In the genomic region with DNA sequence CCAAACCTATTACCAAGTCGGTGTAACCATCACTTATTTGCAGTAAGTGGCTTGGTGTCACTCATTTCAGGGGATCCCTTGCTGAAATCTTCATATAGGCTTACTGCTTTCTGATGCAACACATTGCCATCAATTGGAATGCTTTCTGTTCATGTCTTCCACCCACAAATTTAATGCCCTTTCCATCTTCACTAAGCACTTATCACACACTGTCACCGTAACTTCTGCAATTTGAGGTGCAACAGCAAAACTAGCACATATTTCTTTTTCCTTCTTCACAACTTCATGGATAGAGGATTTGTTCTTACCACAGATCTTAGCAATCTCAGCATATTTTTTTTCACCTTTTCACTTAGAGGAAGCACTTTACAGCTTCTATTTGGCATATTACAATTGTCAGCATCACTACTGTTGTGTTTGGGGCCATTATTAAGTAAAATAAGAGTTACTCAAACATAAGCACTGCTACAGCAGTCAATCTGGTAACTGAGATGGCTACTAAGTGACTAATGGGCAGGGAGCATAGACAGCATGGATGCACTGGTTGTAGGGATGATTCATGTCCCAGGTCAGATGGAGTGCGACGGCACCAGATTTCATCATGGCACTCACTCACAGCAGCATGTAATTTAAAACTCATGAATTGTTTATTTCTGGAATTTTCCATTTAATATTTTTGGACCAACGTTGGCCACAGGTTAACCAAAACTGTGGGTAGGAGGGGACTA, we compare ENCODE assay signal across 18 cellular contexts.
A peak's percentile ranks its signal among the peaks of the same experiment; 100 is the strongest.
DNase-seq lines count a peak whose midpoint lies in the region; ATAC-seq and TF ChIP-seq lines count a peak whose summit lies in the region.
"Had no signal": no experiment of that assay in that cellular context is flagged by ENCODE, and none has a peak within 500 bp of the region (broad histone marks: within the 10 kb centered on the region; RNA-seq: fewer than 3 reads in every experiment).

No MANE protein-coding gene starts in this region.

- DNase-seq in HFFc6, result peak; percentile 47
- peak; percentile 46 for DNase-seq in RPMI7951 (ENCODE audit: low read depth)
- DNase-seq in psoas muscle, result peak in 1 of 2 donors; percentile 46
- no peak for DNase-seq in mesothelial cell of epicardium (ENCODE audit: low spot score in 2 of 2, unreplicated experiment in 2 of 2)
- no peak for DNase-seq in hypothalamus (lab: John Stamatoyannopoulos, UW)
- DNase-seq: activated CD4-positive, alpha-beta T cell treated with anti-CD3 and anti-CD28 coated beads for 1 hour; activated CD8-positive, alpha-beta memory T cell treated with anti-CD3 and anti-CD28 coated beads, Interleukin-2, amount 10 ng/mL, durations not matched to agents 7 days and 5 days; effector memory CD8-positive, alpha-beta T cell; GOT3; NCI-H2029; NCI-H510A; tibial artery had no signal

- intact Hi-C loops in psoas muscle (cut with DNase I), result loop anchor here in 1 of 2 donors (10.0 kb wide), 1 partner anchor 70 kb away; a partner anchor contains a TSS

- H3K27ac ChIP-seq in psoas muscle, result no peak overlapping the region

- peaks cover 9% of the 10 kb centered on the region; the same call in 1 of the 2 replicates for H3K27me3 Mint-ChIP-seq in HFFc6 (ENCODE audit: insufficient read depth)
- H3K27me3 Mint-ChIP-seq in mesothelial cell of epicardium (ENCODE audit: low read depth), result peaks cover 7% of the 10 kb centered on the region
- H3K27me3 Mint-ChIP-seq: stimulated activated memory B cell treated with anti-CD40 and anti-IgM and Interleukin-4, amounts not matched to agents 10 μg/mL and 1 μg/mL and 100 μg/mL, for 72 hours had no signal

- H3K27ac Mint-ChIP-seq in HFFc6 (no peak overlapping the region), mesothelial cell of epicardium (no peak overlapping the region)
- H3K27ac Mint-ChIP-seq: activated CD8-positive, alpha-beta memory T cell treated with anti-CD3 and anti-CD28 coated beads, Interleukin-2, amount 10 ng/mL, durations not matched to agents 7 days and 5 days; effector memory CD8-positive, alpha-beta T cell; stimulated activated memory B cell treated with anti-CD40 and anti-IgM and Interleukin-4, amounts not matched to agents 10 μg/mL and 1 μg/mL and 100 μg/mL, for 72 hours; T-helper 2 cell treated with Interferon-gamma antibody and Interleukin-4, amounts not matched to agents 5 μg/mL and 100 μg/mL, for 36 hours had no signal

- ATAC-seq in esophagus mucosa (peak; percentile 69), psoas muscle (peak in 3 of 4 donors; percentile 57 to 65 (median 61)), HG03521 (IDR thresholded peaks at IDR 0.05; ENCODE audit: unreplicated experiment) (no peak), GM18909 (IDR thresholded peaks at IDR 0.05; ENCODE audit: poor library complexity, unreplicated experiment) (no peak)
- ATAC-seq: activated CD8-positive, alpha-beta memory T cell treated with anti-CD3 and anti-CD28 coated beads, Interleukin-2, amount 10 ng/mL, durations not matched to agents 7 days and 5 days; effector memory CD8-positive, alpha-beta T cell; stimulated activated memory B cell treated with anti-CD40 and anti-IgM and Interleukin-4, amounts not matched to agents 10 μg/mL and 1 μg/mL and 100 μg/mL, for 72 hours had no signal

- H3K4me3 Mint-ChIP-seq in HFFc6 (no peak overlapping the region), mesothelial cell of epicardium (no peak overlapping the region)
- H3K4me3 Mint-ChIP-seq: activated CD8-positive, alpha-beta memory T cell treated with anti-CD3 and anti-CD28 coated beads, Interleukin-2, amount 10 ng/mL, durations not matched to agents 7 days and 5 days; effector memory CD8-positive, alpha-beta T cell; neural crest cell; stimulated activated memory B cell treated with anti-CD40 and anti-IgM and Interleukin-4, amounts not matched to agents 10 μg/mL and 1 μg/mL and 100 μg/mL, for 72 hours; T-helper 2 cell treated with Interferon-gamma antibody and Interleukin-4, amounts not matched to agents 5 μg/mL and 100 μg/mL, for 36 hours had no signal

- no peaks in the 10 kb centered on the region for H3K9me3 ChIP-seq in psoas muscle
- H3K9me3 ChIP-seq: tibial artery had no signal

- H3K4me3 ChIP-seq in psoas muscle, result no peak overlapping the region
- H3K4me3 ChIP-seq: tibial artery had no signal

- TF ChIP-seq CTCF in HFFc6 (IDR thresholded peaks at IDR 0.05) (no peak), psoas muscle (IDR thresholded peaks at IDR 0.05) (no peak), mesothelial cell of epicardium (IDR thresholded peaks at IDR 0.05; ENCODE audit: unreplicated experiment) (no peak)

- H3K9me3 Mint-ChIP-seq in HFFc6, result no peaks in the 10 kb centered on the region
- H3K9me3 Mint-ChIP-seq in mesothelial cell of epicardium, result no peaks in the 10 kb centered on the region
- H3K9me3 Mint-ChIP-seq: effector memory CD8-positive, alpha-beta T cell; neural crest cell; stimulated activated memory B cell treated with anti-CD40 and anti-IgM and Interleukin-4, amounts not matched to agents 10 μg/mL and 1 μg/mL and 100 μg/mL, for 72 hours; T-helper 2 cell treated with Interferon-gamma antibody and Interleukin-4, amounts not matched to agents 5 μg/mL and 100 μg/mL, for 36 hours had no signal

- H3K4me1 ChIP-seq in psoas muscle, result peaks cover 6% of the 10 kb centered on the region

- H3K36me3 Mint-ChIP-seq in HFFc6 (ENCODE audit: low read depth), result no peaks in the 10 kb centered on the region
- no peaks in the 10 kb centered on the region for H3K36me3 Mint-ChIP-seq in mesothelial cell of epicardium
- H3K36me3 Mint-ChIP-seq: activated CD8-positive, alpha-beta memory T cell treated with anti-CD3 and anti-CD28 coated beads, Interleukin-2, amount 10 ng/mL, durations not matched to agents 7 days and 5 days had no signal

- no peaks in the 10 kb centered on the region for H3K36me3 ChIP-seq in psoas muscle (ENCODE audit: insufficient read depth in 1 of 2, low read depth in 1 of 2)
- H3K36me3 ChIP-seq: tibial artery had no signal

- H3K27me3 ChIP-seq in psoas muscle (ENCODE audit: insufficient read depth in 3 of 3, low read length in 2 of 3), result peaks cover 0 to 2% (median 0%) of the 10 kb centered on the region in 3 donors
- H3K27me3 ChIP-seq: tibial artery had no signal

- H3K4me1 Mint-ChIP-seq in HFFc6 (ENCODE audit: low read depth) (no peaks in the 10 kb centered on the region), mesothelial cell of epicardium (peaks cover 27% of the 10 kb centered on the region)
- H3K4me1 Mint-ChIP-seq: activated CD8-positive, alpha-beta memory T cell treated with anti-CD3 and anti-CD28 coated beads, Interleukin-2, amount 10 ng/mL, durations not matched to agents 7 days and 5 days had no signal

- 50 to 61% (median 58%) methylated on average over 5 of the region's 5 CpGs for WGBS in psoas muscle, 3 donors

Comparison
In these comparisons a context has a peak if more than half of its experiments do, and no peak if none do; other contexts are left out.
1. DNase-seq: peak in HFFc6 (single experiment) and RPMI7951 (single experiment); none in mesothelial cell of epicardium (0 of 2) and hypothalamus (0 of 51).
2. ATAC-seq: peak in esophagus mucosa (single experiment) and psoas muscle (3 of 4); none in HG03521 (single experiment) and GM18909 (single experiment).